In the genomic region with DNA sequence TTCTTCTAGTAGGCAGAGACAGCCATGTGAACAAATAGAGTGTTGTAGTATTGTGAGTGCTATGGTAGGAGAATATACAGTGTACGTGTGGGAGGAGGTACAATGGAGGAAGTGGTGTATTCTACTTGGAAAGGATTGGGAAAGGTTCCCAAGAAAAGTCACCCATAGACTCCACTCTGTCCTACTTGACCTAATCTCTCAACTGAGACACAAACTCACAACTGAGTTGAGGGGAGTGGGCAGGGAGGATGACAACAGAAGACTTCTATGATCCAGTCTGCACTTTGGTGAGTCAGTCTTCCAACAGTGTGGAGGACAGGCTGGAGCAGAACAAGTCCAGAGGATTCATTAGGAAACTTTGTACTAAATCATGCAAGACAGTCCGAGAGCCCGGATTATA, we compare ENCODE assay signal across 1 cellular context.
A peak's percentile ranks its signal among the peaks of the same experiment; 100 is the strongest.
TF ChIP-seq lines count a peak whose summit lies in the region.

No MANE protein-coding gene starts in this region.

TF ChIP-seq in K562, 482 proteins besides CTCF, POLR2A, EP300 and RAD21:
- TF ChIP-seq FOSL1 (tag; conservative IDR thresholded peaks at IDR 0.05) = peak; percentile 38; the same call in 1 of the 2 replicates
- no peak for TF ChIP-seq YBX1 (IDR thresholded peaks at IDR 0.05)
- TF ChIP-seq, protein P1, sequence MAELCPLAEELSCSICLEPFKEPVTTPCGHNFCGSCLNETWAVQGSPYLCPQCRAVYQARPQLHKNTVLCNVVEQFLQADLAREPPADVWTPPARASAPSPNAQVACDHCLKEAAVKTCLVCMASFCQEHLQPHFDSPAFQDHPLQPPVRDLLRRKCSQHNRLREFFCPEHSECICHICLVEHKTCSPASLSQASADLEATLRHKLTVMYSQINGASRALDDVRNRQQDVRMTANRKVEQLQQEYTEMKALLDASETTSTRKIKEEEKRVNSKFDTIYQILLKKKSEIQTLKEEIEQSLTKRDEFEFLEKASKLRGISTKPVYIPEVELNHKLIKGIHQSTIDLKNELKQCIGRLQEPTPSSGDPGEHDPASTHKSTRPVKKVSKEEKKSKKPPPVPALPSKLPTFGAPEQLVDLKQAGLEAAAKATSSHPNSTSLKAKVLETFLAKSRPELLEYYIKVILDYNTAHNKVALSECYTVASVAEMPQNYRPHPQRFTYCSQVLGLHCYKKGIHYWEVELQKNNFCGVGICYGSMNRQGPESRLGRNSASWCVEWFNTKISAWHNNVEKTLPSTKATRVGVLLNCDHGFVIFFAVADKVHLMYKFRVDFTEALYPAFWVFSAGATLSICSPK (IDR thresholded peaks at IDR 0.05; ENCODE audit: borderline replicate concordance) = no peak
- peak; percentile 29; the same call in 1 of the 2 replicates for TF ChIP-seq TCF3 (CRISPR knock-in tag; IDR thresholded peaks at IDR 0.05)
- peak; percentile 3; the same call in 1 of the 2 replicates for TF ChIP-seq DMBX1 (CRISPR knock-in tag; IDR thresholded peaks at IDR 0.05; ENCODE audit: borderline replicate concordance)
- no peak for TF ChIP-seq GABPB1 (CRISPR knock-in tag; IDR thresholded peaks at IDR 0.05)
- TF ChIP-seq EGR1 (conservative IDR thresholded peaks at IDR 0.05) = peak; percentile 12; the same call in 1 of the 2 replicates
- TF ChIP-seq TCF7 (IDR thresholded peaks at IDR 0.05; ENCODE audit: borderline replicate concordance) = no peak
